ENCODE assay signal across 1 cellular context in genomic region chr10:5243521-5243987, GRCh38.
TF ChIP-seq lines count a peak whose summit lies in the region.

No MANE protein-coding gene starts in this region.

TF ChIP-seq in HepG2, 621 proteins besides CTCF, POLR2A, EP300 and RAD21 (continued from another document):
- TF ChIP-seq HMGXB3 (CRISPR knock-in tag; IDR thresholded peaks at IDR 0.05; ENCODE audit: borderline replicate concordance) (no peak; the same call in 1 of the 2 replicates), FOXA3 (CRISPR knock-in tag; IDR thresholded peaks at IDR 0.05) (peak; percentile 98), ZNF607 (CRISPR knock-in tag; IDR thresholded peaks at IDR 0.05; ENCODE audit: borderline replicate concordance) (peak; percentile 43; the same call in 1 of the 2 replicates), KMT2B (CRISPR knock-in tag; IDR thresholded peaks at IDR 0.05) (no peak), XBP1 (CRISPR knock-in tag; IDR thresholded peaks at IDR 0.05) (no peak), ZBTB44 (CRISPR knock-in tag; IDR thresholded peaks at IDR 0.05) (no peak), ATF6 (CRISPR knock-in tag; conservative IDR thresholded peaks at IDR 0.05) (no peak), ZNF710 (CRISPR knock-in tag; IDR thresholded peaks at IDR 0.05; ENCODE audit: borderline replicate concordance) (peak; percentile 96), ZNF619 (CRISPR knock-in tag; IDR thresholded peaks at IDR 0.05) (no peak), ZNF7 (CRISPR knock-in tag; IDR thresholded peaks at IDR 0.05) (no peak), ZNF432 (CRISPR knock-in tag; IDR thresholded peaks at IDR 0.05; ENCODE audit: borderline replicate concordance) (no peak), HHEX (CRISPR knock-in tag; IDR thresholded peaks at IDR 0.05) (peak; percentile 68; the same call in 1 of the 2 replicates), BATF2 (CRISPR knock-in tag; IDR thresholded peaks at IDR 0.05) (no peak), CBX2 (IDR thresholded peaks at IDR 0.05; ENCODE audit: low read depth, low read length) (no peak), CBX2 (CRISPR knock-in tag; IDR thresholded peaks at IDR 0.05; ENCODE audit: low read depth) (no peak), NFE2L1 (CRISPR knock-in tag; IDR thresholded peaks at IDR 0.05; ENCODE audit: borderline replicate concordance) (no peak)
